Comparison of ENCODE assay signal across 8 cellular contexts in the genomic region with DNA sequence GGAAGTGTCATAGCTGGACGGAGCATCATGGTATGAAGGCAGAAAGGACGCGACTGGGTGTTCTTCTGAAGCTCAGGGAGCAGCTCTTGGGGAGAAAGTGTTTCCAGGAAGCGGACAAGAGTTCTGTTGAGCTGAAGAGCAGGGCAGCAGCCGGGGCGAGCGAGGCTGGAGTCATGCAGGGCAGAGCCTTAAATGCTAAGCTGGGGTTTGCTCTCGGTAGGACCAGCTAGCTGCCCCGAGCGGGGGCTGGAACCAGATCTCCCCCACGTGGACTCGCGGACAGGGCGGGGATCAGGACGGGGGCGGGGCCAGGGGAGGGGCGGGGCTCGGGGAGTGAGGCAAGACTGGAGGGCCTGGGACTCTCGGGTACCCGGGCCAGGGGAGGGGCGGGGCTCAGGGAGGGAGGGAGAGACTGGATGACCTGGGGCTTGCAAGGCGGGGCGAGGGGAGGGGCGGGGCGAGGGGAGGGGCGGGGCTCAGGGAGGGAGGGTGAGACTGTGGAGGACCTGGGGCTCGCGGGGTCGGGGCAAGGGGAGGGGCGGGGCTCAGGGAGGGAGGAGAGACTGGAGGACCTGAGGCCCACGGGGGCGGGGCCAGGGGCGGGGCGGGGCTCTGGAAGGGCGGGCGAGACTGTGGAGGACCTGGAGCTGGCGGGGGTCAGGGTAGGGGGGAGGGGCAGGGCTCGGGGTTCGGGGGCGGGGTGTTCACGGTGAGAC. TPM values are rescaled to one million over a fixed set of nuclear protein-coding genes. Genes with fewer than 3 reads are reported as not detected.
A peak's percentile ranks its signal among the peaks of the same experiment; 100 is the strongest.
DNase-seq lines count a peak whose midpoint lies in the region; ATAC-seq and TF ChIP-seq lines count a peak whose summit lies in the region.

No MANE protein-coding gene starts in this region.

- intact Hi-C loops in CD4-positive, alpha-beta memory T cell (cut with micrococcal nuclease), result loop anchor here (1.0 to 5.0 kb wide), 3 partner anchors 93 to 229 kb away; a partner anchor contains a TSS
- intact Hi-C loops in PC-9 (cut with micrococcal nuclease; ENCODE audit: unreplicated experiment), result loop anchor here (2.0 kb wide), 3 partner anchors 94 to 256 kb away; a partner anchor contains a TSS

- no peaks in the 10 kb centered on the region for H3K9me3 Mint-ChIP-seq in CD4-positive, alpha-beta memory T cell
- H3K9me3 Mint-ChIP-seq in activated T-cell treated with anti-CD3 and anti-CD28 coated beads, Interleukin-2, amount 50 U/mL, for 24 hours, result no peaks in the 10 kb centered on the region

- H3K4me2 ChIP-seq in PC-9, result peak overlapping the region; percentile 88

- peak overlapping the region; percentile 96 for H2AFZ ChIP-seq in PC-9

- no TSS peak for BruUV-seq in PC-9 (replicated peaks; lab: Mats Ljungman, UMichigan)

- no peaks in the 10 kb centered on the region for H3K9me3 ChIP-seq in CD4-positive, alpha-beta memory T cell (ENCODE audit: control insufficient read depth in 1 of 2, low read length in 2 of 2)
- H3K9me3 ChIP-seq in HUES48 (ENCODE audit: control insufficient read depth, insufficient read depth, low read length) (no peaks in the 10 kb centered on the region), PC-9 (ENCODE audit: insufficient read depth, low read depth) (no peaks in the 10 kb centered on the region), esophagus (ENCODE audit: control insufficient read depth in 2 of 2, insufficient read depth in 1 of 2, low read depth in 1 of 2, low read length in 1 of 2) (no peaks in the 10 kb centered on the region), mucosa of stomach (ENCODE audit: control insufficient read depth, low read length) (no peaks in the 10 kb centered on the region)

- DNase-seq in CD4-positive, alpha-beta memory T cell, result peak; percentile 76 to 96 (median 80)
- DNase-seq in PC-9, result peak; percentile 79 to 81
- peak; percentile 91 for DNase-seq in activated T-cell treated with anti-CD3 and anti-CD28 coated beads, Interleukin-2, amount 50 U/mL, for 24 hours
- peak; percentile 65 to 71 for DNase-seq in stimulated activated CD8-positive, alpha-beta memory T cell treated with anti-CD3 and anti-CD28 coated beads, Interleukin-4, amount 100 ng/mL, for 1 hour (ENCODE audit: low read depth in 2 of 2, low spot score in 1 of 2)

- no peaks in the 10 kb centered on the region for H3K27me3 ChIP-seq in CD4-positive, alpha-beta memory T cell (ENCODE audit: insufficient read depth, low read length)
- H3K27me3 ChIP-seq in HUES48 (ENCODE audit: control insufficient read depth, insufficient read depth, low read length) (no peaks in the 10 kb centered on the region), PC-9 (ENCODE audit: insufficient read depth, low read depth) (no peaks in the 10 kb centered on the region), esophagus (ENCODE audit: control insufficient read depth in 1 of 2, insufficient read depth in 2 of 2, low read length in 2 of 2) (no peaks in the 10 kb centered on the region), mucosa of stomach (ENCODE audit: control insufficient read depth, insufficient read depth, low read length) (no peaks in the 10 kb centered on the region)

- no peak for TF ChIP-seq CTCF in PC-9 (conservative IDR thresholded peaks at IDR 0.05)

- H3K36me3 ChIP-seq in CD4-positive, alpha-beta memory T cell (ENCODE audit: insufficient read depth, low read length), result no peaks in the 10 kb centered on the region
- H3K36me3 ChIP-seq in HUES48 (ENCODE audit: control insufficient read depth, insufficient read depth, low read length), result no peaks in the 10 kb centered on the region
- H3K36me3 ChIP-seq in PC-9 (ENCODE audit: low read depth), result 0 out of 2 replicates have a peak, but pooled peaks cover 4% of the 10 kb centered on the region
- no peaks in the 10 kb centered on the region for H3K36me3 ChIP-seq in esophagus (ENCODE audit: control insufficient read depth in 2 of 2, insufficient read depth in 2 of 2, low read length in 1 of 2)
- no peaks in the 10 kb centered on the region for H3K36me3 ChIP-seq in mucosa of stomach (ENCODE audit: control insufficient read depth, insufficient read depth, low read length)

- no peaks in the 10 kb centered on the region for H3K9me2 ChIP-seq in PC-9 (ENCODE audit: insufficient read depth)

- H3K4me3 ChIP-seq in CD4-positive, alpha-beta memory T cell (ENCODE audit: low read length in 2 of 2), result peak overlapping the region in 1 of 2 donors; percentile 82
- H3K4me3 ChIP-seq in HUES48 (ENCODE audit: low read depth, low read length), result peak overlapping the region; percentile 79
- peak overlapping the region; percentile 64 for H3K4me3 ChIP-seq in PC-9
- peak overlapping the region; percentile 74 to 81 for H3K4me3 ChIP-seq in esophagus (ENCODE audit: low read depth in 1 of 2, low read length in 2 of 2)
- peak overlapping the region; percentile 14 for H3K4me3 ChIP-seq in mucosa of stomach (ENCODE audit: low read length)

- peaks cover 16 to 23% (median 20%) of the 10 kb centered on the region in 4 donors for H3K4me1 Mint-ChIP-seq in CD4-positive, alpha-beta memory T cell
- H3K4me1 Mint-ChIP-seq in activated T-cell treated with anti-CD3 and anti-CD28 coated beads, Interleukin-2, amount 50 U/mL, for 24 hours (ENCODE audit: low read depth), result peaks cover 32% of the 10 kb centered on the region

- H3K79me2 ChIP-seq in PC-9 (ENCODE audit: low read depth), result peaks cover 24% of the 10 kb centered on the region

- peaks cover 12% of the 10 kb centered on the region for H3F3A ChIP-seq in PC-9 (ENCODE audit: insufficient read depth, low read depth)

- CTCF ChIA-PET in CD4-positive, alpha-beta memory T cell (lab: Charles Lee; ENCODE audit: partially characterized antibody), result interaction anchor here (0.7 to 1.0 kb wide), 3 partner anchors 8 to 20 kb away, joined by 3 to 4 read pairs (median 3); no protein-coding TSS in a partner anchor
- CTCF ChIA-PET in PC-9 (lab: Charles Lee), result interaction anchor here (0.7 to 0.8 kb wide), 3 partner anchors 61 to 256 kb away, joined by 6 to 30 read pairs (median 11); no protein-coding TSS in a partner anchor

- H3K36me3 Mint-ChIP-seq in CD4-positive, alpha-beta memory T cell, result peaks cover 0 to 4% of the 10 kb centered on the region in 2 donors
- H3K36me3 Mint-ChIP-seq in activated T-cell treated with anti-CD3 and anti-CD28 coated beads, Interleukin-2, amount 50 U/mL, for 24 hours (ENCODE audit: low read depth), result peaks cover 10% of the 10 kb centered on the region

- H3K27ac ChIP-seq in CD4-positive, alpha-beta memory T cell (ENCODE audit: low read depth, low read length), result peak overlapping the region; percentile 56
- H3K27ac ChIP-seq in HUES48 (ENCODE audit: low read depth, low read length) (peak overlapping the region; percentile 51), PC-9 (peak overlapping the region; percentile 60), esophagus (ENCODE audit: low read depth in 2 of 2, low read length in 1 of 2) (peak overlapping the region; percentile 73 to 75)

- POLR2A ChIA-PET in CD4-positive, alpha-beta memory T cell (lab: Charles Lee; ENCODE audit: partially characterized antibody), result interaction anchor here (1.0 to 2.5 kb wide), 5 partner anchors 8 to 256 kb away, joined by 3 to 29 read pairs (median 6); a partner anchor contains a TSS
- POLR2A ChIA-PET in PC-9 (lab: Charles Lee; ENCODE audit: unreplicated experiment), result interaction anchor here (0.6 to 0.7 kb wide), 4 partner anchors 14 to 828 kb away, joined by 4 to 23 read pairs (median 6); no protein-coding TSS in a partner anchor

- H3K9ac ChIP-seq in HUES48 (ENCODE audit: low read depth, low read length), result peak overlapping the region; percentile 17; the same call in 1 of the 2 replicates
- H3K9ac ChIP-seq in mucosa of stomach (ENCODE audit: low read length), result peak overlapping the region; percentile 52

- no peaks in the 10 kb centered on the region for H3K27me3 Mint-ChIP-seq in CD4-positive, alpha-beta memory T cell
- no peaks in the 10 kb centered on the region for H3K27me3 Mint-ChIP-seq in activated T-cell treated with anti-CD3 and anti-CD28 coated beads, Interleukin-2, amount 50 U/mL, for 24 hours

- no peaks in the 10 kb centered on the region for H4K20me1 ChIP-seq in PC-9 (ENCODE audit: insufficient read depth)

- 1 to 4% methylated on average over 20 to 35 of the region's 41 CpGs for WGBS in esophagus, 2 donors

- H3K4me1 ChIP-seq in CD4-positive, alpha-beta memory T cell (ENCODE audit: insufficient read depth, low read length), result peaks cover 14% of the 10 kb centered on the region
- peaks cover 17% of the 10 kb centered on the region; the same call in 1 of the 2 replicates for H3K4me1 ChIP-seq in HUES48 (ENCODE audit: control insufficient read depth, insufficient read depth, low read length)
- H3K4me1 ChIP-seq in PC-9 (replicated peaks; ENCODE audit: insufficient read depth), result peaks cover 26% of the 10 kb centered on the region
- H3K4me1 ChIP-seq in esophagus (ENCODE audit: control insufficient read depth in 2 of 2, insufficient read depth in 2 of 2, low read length in 1 of 2), result peaks cover 0 to 3% of the 10 kb centered on the region in 2 donors
- H3K4me1 ChIP-seq in mucosa of stomach (ENCODE audit: control insufficient read depth, insufficient read depth, low read length), result peaks cover 20% of the 10 kb centered on the region

- peak overlapping the region; percentile 79 to 94 (median 86) for H3K4me3 Mint-ChIP-seq in CD4-positive, alpha-beta memory T cell
- H3K4me3 Mint-ChIP-seq in activated T-cell treated with anti-CD3 and anti-CD28 coated beads, Interleukin-2, amount 50 U/mL, for 24 hours, result peak overlapping the region; percentile 89

- peak; percentile 54 for ATAC-seq in GM21367 (IDR thresholded peaks at IDR 0.05; ENCODE audit: unreplicated experiment)

- H3K27ac Mint-ChIP-seq in CD4-positive, alpha-beta memory T cell, result peak overlapping the region; percentile 68 to 93 (median 88)
- H3K27ac Mint-ChIP-seq in activated T-cell treated with anti-CD3 and anti-CD28 coated beads, Interleukin-2, amount 50 U/mL, for 24 hours, result peak overlapping the region; percentile 85

RNA-seq across cellular contexts. Expression of a gene that starts 0.5 kb away (rescaled TPM):
- total RNA-seq in CD4-positive, alpha-beta memory T cell, result 1 to 10 TPM; 7.2 TPM
- 1 to 10 TPM; 6.2 to 8.9 TPM for polyA plus RNA-seq in CD4-positive, alpha-beta memory T cell
- 53.9 and 75.5 TPM in 2 replicates for total RNA-seq in PC-9 (2021)
- 10 to 100 TPM; 13.8 to 15.9 TPM for polyA plus RNA-seq in esophagus
